Comparison of ENCODE assay signal across 8 cellular contexts in the genomic region with DNA sequence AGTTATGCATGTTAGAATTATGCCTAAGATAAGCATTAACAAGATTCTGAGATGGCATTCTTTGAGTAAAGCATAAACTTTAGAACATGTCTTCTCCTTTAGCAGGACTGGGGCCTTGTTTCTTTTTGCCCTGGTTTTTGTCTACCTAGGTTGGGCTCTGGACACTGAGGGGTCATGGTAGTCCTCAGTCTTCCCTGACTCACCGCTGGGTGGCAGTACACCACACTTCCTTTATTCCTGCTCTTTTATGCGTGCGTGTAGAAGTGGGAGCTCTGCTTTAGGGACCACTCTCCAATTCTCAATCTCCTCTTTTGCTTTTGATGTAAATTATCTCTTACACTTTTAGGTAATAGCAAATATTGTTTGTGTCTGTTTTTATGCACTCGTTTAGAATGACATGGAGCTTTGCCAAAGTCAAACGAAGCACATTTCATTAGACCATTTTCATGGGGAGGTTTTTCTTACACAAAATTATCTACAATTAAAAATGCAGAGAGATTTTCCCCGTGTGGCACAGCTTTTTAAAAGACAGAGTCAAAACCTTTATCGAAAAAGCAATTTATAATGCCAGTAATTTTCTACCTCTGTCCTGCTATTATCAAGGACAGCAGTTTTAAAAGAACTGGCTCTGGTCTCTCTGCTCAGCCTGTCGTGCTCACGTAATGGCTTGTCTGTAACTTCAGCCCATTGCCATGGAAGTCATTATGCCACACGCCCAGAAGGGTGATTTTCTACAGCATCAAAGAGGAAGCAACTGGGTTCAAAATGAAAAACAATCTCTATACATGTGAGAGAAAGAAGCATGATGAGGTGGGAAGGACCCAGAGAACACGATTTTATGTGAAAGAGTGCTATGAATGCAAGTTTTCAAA.
DNase-seq lines count a peak whose midpoint lies in the region; ATAC-seq and TF ChIP-seq lines count a peak whose summit lies in the region.

No MANE protein-coding gene starts in this region.

- H3K9me3 ChIP-seq in A673 (ENCODE audit: low read depth, low read length, poor library complexity, severe bottlenecking) (no peaks in the 10 kb centered on the region), IMR-90 (ENCODE audit: control insufficient read depth, insufficient read depth, low read length) (no peaks in the 10 kb centered on the region), uterus (no peaks in the 10 kb centered on the region)

- TF ChIP-seq POLR2A in IMR-90 (IDR thresholded peaks at IDR 0.05; ENCODE audit: low read depth, low read length) (no peak), uterus (IDR thresholded peaks at IDR 0.05) (no peak)

- BruUV-seq in A673 (replicated peaks; lab: Mats Ljungman, UMichigan) (no TSS peak), IMR-90 (replicated peaks; lab: Mats Ljungman, UMichigan) (no TSS peak)

- POLR2A ChIA-PET in A673 (lab: Charles Lee; ENCODE audit: low non-redundant PET) (no interaction called here), IMR-90 (lab: Charles Lee; ENCODE audit: unreplicated experiment) (no interaction called here)
- POLR2A ChIA-PET in activated naive CD8-positive, alpha-beta T cell treated with anti-CD3 and anti-CD28 coated beads, Interleukin-2, amount 10 ng/mL, durations not matched to agents 7 days and 5 days (lab: Charles Lee) = interaction anchor here (0.6 to 1.7 kb wide), 6 partner anchors 116 to 663 kb away, joined by 3 to 9 read pairs (median 4); no protein-coding TSS in a partner anchor

- peak; percentile 83 for TF ChIP-seq CTCF in A673 (conservative IDR thresholded peaks at IDR 0.05; ENCODE audit: low read depth, low read length)
- peak; percentile 58 for TF ChIP-seq CTCF in IMR-90 (conservative IDR thresholded peaks at IDR 0.05; ENCODE audit: low read depth, low read length)
- TF ChIP-seq CTCF in uterus (IDR thresholded peaks at IDR 0.05) = peak; percentile 78 to 87 (median 84)

- H2BK120ac ChIP-seq in IMR-90 (ENCODE audit: low read depth, low read length) = no peak overlapping the region

- no peaks in the 10 kb centered on the region for H4K20me1 ChIP-seq in IMR-90 (ENCODE audit: insufficient read depth, low read length)

- H3K27me3 Mint-ChIP-seq in activated naive CD8-positive, alpha-beta T cell treated with anti-CD3 and anti-CD28 coated beads, Interleukin-2, amount 10 ng/mL, durations not matched to agents 7 days and 5 days = no peaks in the 10 kb centered on the region

- no peak overlapping the region for H3K4me2 ChIP-seq in IMR-90 (ENCODE audit: low read depth, low read length)

- H3K4me1 ChIP-seq in A673 (ENCODE audit: insufficient read depth, low read length, poor library complexity, severe bottlenecking) = peaks cover 10% of the 10 kb centered on the region
- no peaks in the 10 kb centered on the region for H3K4me1 ChIP-seq in IMR-90 (ENCODE audit: control insufficient read depth, insufficient read depth, low read length)
- peaks cover 0 to 4% of the 10 kb centered on the region in 2 donors for H3K4me1 ChIP-seq in uterus

- no peak overlapping the region for H2BK5ac ChIP-seq in IMR-90 (ENCODE audit: low read depth, low read length, poor library complexity, severe bottlenecking)

- H3K4ac ChIP-seq in IMR-90 (ENCODE audit: low read depth, low read length) = no peak overlapping the region

- DNase-seq in A673 (ENCODE audit: low spot score) = peak; percentile 72
- DNase-seq in IMR-90 = peak; percentile 46
- peak; percentile 16 for DNase-seq in SKM-1 treated with dmso at 0.1 percent for 144 hours (lab: John Stamatoyannopoulos, UW; ENCODE audit: unreplicated experiment)
- peak; percentile 64 for DNase-seq in activated naive CD8-positive, alpha-beta T cell treated with anti-CD3 and anti-CD28 coated beads, Interleukin-2, amount 10 ng/mL, durations not matched to agents 7 days and 5 days
- DNase-seq in left cardiac atrium = peak; percentile 81
- peak; percentile 62 for DNase-seq in renal cortical epithelial cell (ENCODE audit: low read depth)
- peak; percentile 84 to 87 for DNase-seq in uterus

- intact Hi-C loops in A673 (cut with micrococcal nuclease; ENCODE audit: unreplicated experiment) = loop anchor here (2.0 kb wide), 1 partner anchor 613 kb away; no protein-coding TSS in a partner anchor
- intact Hi-C loops in IMR-90 (cut with micrococcal nuclease) = loop anchor here (1.0 to 2.0 kb wide), 2 partner anchors 614 to 707 kb away; no protein-coding TSS in a partner anchor
- intact Hi-C loops in left cardiac atrium (cut with DNase I) = loop anchor here (2.0 to 10.0 kb wide), 3 partner anchors 513 to 615 kb away; no protein-coding TSS in a partner anchor
- intact Hi-C loops in uterus (cut with DNase I; ENCODE audit: low total_unique reads) = loop anchor here (5.0 kb wide), 1 partner anchor 608 kb away; no protein-coding TSS in a partner anchor

- no peak overlapping the region for H3K18ac ChIP-seq in IMR-90 (ENCODE audit: low read depth, low read length)

- in situ Hi-C loops in IMR-90 (cut with MboI; ENCODE audit: low sequenced_read_pairs) = no loop called here

- peak overlapping the region; percentile 66 for H3K27ac Mint-ChIP-seq in activated naive CD8-positive, alpha-beta T cell treated with anti-CD3 and anti-CD28 coated beads, Interleukin-2, amount 10 ng/mL, durations not matched to agents 7 days and 5 days

- H4K8ac ChIP-seq in IMR-90 (ENCODE audit: low read depth in 2 of 2, low read length in 2 of 2) = no peak overlapping the region

- ATAC-seq in GM18517 (IDR thresholded peaks at IDR 0.05; ENCODE audit: unreplicated experiment) = peak; percentile 66
- peak; percentile 85 for ATAC-seq in IMR-90 (ENCODE audit: low read depth)
- peak; percentile 82 for ATAC-seq in activated naive CD8-positive, alpha-beta T cell treated with anti-CD3 and anti-CD28 coated beads, Interleukin-2, amount 10 ng/mL, durations not matched to agents 7 days and 5 days (ENCODE audit: low read depth)
- ATAC-seq in left cardiac atrium = peak; percentile 92 to 96

- CTCF ChIA-PET in A673 (lab: Charles Lee) (interaction anchor here (0.5 to 1.3 kb wide), 6 partner anchors 9 to 708 kb away, joined by 3 to 5 read pairs (median 3); no protein-coding TSS in a partner anchor), IMR-90 (lab: Yijun Ruan, JAX) (interaction anchor here (0.6 to 2.0 kb wide), 3 partner anchors 610 to 615 kb away, joined by 3 to 6 read pairs (median 4); no protein-coding TSS in a partner anchor)

- H4K5ac ChIP-seq in IMR-90 (ENCODE audit: low read depth, low read length) = no peak overlapping the region

- H3K9ac ChIP-seq in IMR-90 (ENCODE audit: low read depth, low read length) = no peak overlapping the region

- dilution Hi-C loops in IMR-90 (cut with HindIII; ENCODE audit: low sequenced_read_pairs, unreplicated experiment) = no loop called here

- H2AK5ac ChIP-seq in IMR-90 (ENCODE audit: low read depth, low read length) = no peak overlapping the region

- H3K4me3 Mint-ChIP-seq in activated naive CD8-positive, alpha-beta T cell treated with anti-CD3 and anti-CD28 coated beads, Interleukin-2, amount 10 ng/mL, durations not matched to agents 7 days and 5 days = peak overlapping the region; percentile 33

- no peak overlapping the region for H2BK15ac ChIP-seq in IMR-90 (ENCODE audit: low read depth, low read length)

- H3K27ac ChIP-seq in A673 (ENCODE audit: low read depth, low read length, poor library complexity, severe bottlenecking) (no peak overlapping the region), IMR-90 (ENCODE audit: insufficient read depth, low read length) (no peak overlapping the region), uterus (peak overlapping the region; percentile 56 to 64)

- WGBS in IMR-90 (ENCODE audit: extremely low coverage in 2 of 2, insufficient read length in 1 of 2), 2 experiments = 73% methylated on average over 3 of the region's 11 CpGs; no CpG with 5 or more reads in 1 of the 2 experiments

- peak; percentile 58 for TF ChIP-seq RAD21 in IMR-90 (IDR thresholded peaks at IDR 0.05; ENCODE audit: low read length)

- H3K23ac ChIP-seq in IMR-90 (ENCODE audit: low read depth, low read length) = no peak overlapping the region

- H3K4me3 ChIP-seq in A673 (ENCODE audit: low read depth, low read length, poor library complexity, severe bottlenecking) = no peak overlapping the region
- no peak overlapping the region for H3K4me3 ChIP-seq in IMR-90 (ENCODE audit: insufficient read depth, low read depth, low read length)
- H3K4me3 ChIP-seq in uterus = no peak overlapping the region

- H3K9me3 Mint-ChIP-seq in activated naive CD8-positive, alpha-beta T cell treated with anti-CD3 and anti-CD28 coated beads, Interleukin-2, amount 10 ng/mL, durations not matched to agents 7 days and 5 days = no peaks in the 10 kb centered on the region

- H2AFZ ChIP-seq in IMR-90 (replicated peaks; ENCODE audit: low read length, poor library complexity) = no peak overlapping the region

- no peaks in the 10 kb centered on the region for H3K36me3 ChIP-seq in A673 (ENCODE audit: insufficient read depth, low read length, poor library complexity, severe bottlenecking)
- H3K36me3 ChIP-seq in IMR-90 (ENCODE audit: control insufficient read depth, insufficient read depth, low read length) = no peaks in the 10 kb centered on the region
- H3K36me3 ChIP-seq in uterus = no peaks in the 10 kb centered on the region

- H2AK9ac ChIP-seq in IMR-90 (replicated peaks; ENCODE audit: low read depth, low read length, poor library complexity) = no peak overlapping the region

- H3K56ac ChIP-seq in IMR-90 (ENCODE audit: extremely low read depth, insufficient read depth, low read length) = no peak overlapping the region

- H3K14ac ChIP-seq in IMR-90 (replicated peaks; ENCODE audit: low read depth, low read length) = no peak overlapping the region

- no peak overlapping the region for H2BK20ac ChIP-seq in IMR-90 (ENCODE audit: low read depth, low read length)

- no peak overlapping the region for H4K91ac ChIP-seq in IMR-90 (ENCODE audit: insufficient read depth, low read depth, low read length)

- H3K9me1 ChIP-seq in IMR-90 (ENCODE audit: insufficient read depth, low read length) = no peaks in the 10 kb centered on the region

- no peaks in the 10 kb centered on the region for H3K27me3 ChIP-seq in A673 (replicated peaks; ENCODE audit: insufficient read depth, low read depth, low read length, poor library complexity)
- no peaks in the 10 kb centered on the region for H3K27me3 ChIP-seq in IMR-90 (ENCODE audit: control insufficient read depth, insufficient read depth, low read length)
- no peaks in the 10 kb centered on the region for H3K27me3 ChIP-seq in uterus

- no peaks in the 10 kb centered on the region for H3K79me1 ChIP-seq in IMR-90 (ENCODE audit: low read depth in 1 of 2, low read length in 2 of 2)

- H3K4me1 Mint-ChIP-seq in activated naive CD8-positive, alpha-beta T cell treated with anti-CD3 and anti-CD28 coated beads, Interleukin-2, amount 10 ng/mL, durations not matched to agents 7 days and 5 days = peaks cover 12% of the 10 kb centered on the region

- peaks cover 5% of the 10 kb centered on the region for H3K36me3 Mint-ChIP-seq in activated naive CD8-positive, alpha-beta T cell treated with anti-CD3 and anti-CD28 coated beads, Interleukin-2, amount 10 ng/mL, durations not matched to agents 7 days and 5 days

TF ChIP-seq in IMR-90, 13 proteins besides CTCF, POLR2A, EP300 and RAD21 (continues in another document):
- TF ChIP-seq SMC3 (IDR thresholded peaks at IDR 0.05; ENCODE audit: low read depth, low read length) (peak; percentile 56), CEBPB (IDR thresholded peaks at IDR 0.05; ENCODE audit: low read depth, low read length) (no peak), MAFK (IDR thresholded peaks at IDR 0.05; ENCODE audit: low read depth, low read length) (no peak)

Comparison
In these comparisons a context has a peak if more than half of its experiments do, and no peak if none do; other contexts are left out.
1. DNase-seq: peak in every context shown above with its lines; median percentile 86 in uterus; 81 in left cardiac atrium; 72 in A673; 64 in activated naive CD8-positive, alpha-beta T cell treated with anti-CD3 and anti-CD28 coated beads, Interleukin-2, amount 10 ng/mL, durations not matched to agents 7 days and 5 days; 62 in renal cortical epithelial cell; 46 in IMR-90; 16 in SKM-1 treated with dmso at 0.1 percent for 144 hours.
2. H3K27ac ChIP-seq: peak in uterus (2 of 2); none in A673 (single experiment) and IMR-90 (single experiment).
3. Peak in every context shown above with its lines, with median percentiles within 50 percentile points of each other: CTCF ChIP-seq and ATAC-seq.